9 cellular contexts compared by ENCODE assay signal in genomic region chr17:69326302-69327059, GRCh38. TPM values are rescaled to one million over a fixed set of nuclear protein-coding genes. Genes with fewer than 3 reads are reported as not detected.
DNase-seq lines count a peak whose midpoint lies in the region; ATAC-seq and TF ChIP-seq lines count a peak whose summit lies in the region.
"Had no signal": no experiment of that assay in that cellular context is flagged by ENCODE, and none has a peak within 500 bp of the region (broad histone marks: within the 10 kb centered on the region; RNA-seq: fewer than 3 reads in every experiment).

No MANE protein-coding gene starts in this region.

- H3K9me3 Mint-ChIP-seq in activated CD4-positive, alpha-beta memory T cell treated with anti-CD3 and anti-CD28 coated beads, Interleukin-2, amount 10 ng/mL, durations not matched to agents 7 days and 5 days, result no peaks in the 10 kb centered on the region

- intact Hi-C loops in posterior vena cava (cut with DNase I), result no loop called here

- peak; percentile 1 for ATAC-seq in HG03135 (IDR thresholded peaks at IDR 0.05; ENCODE audit: unreplicated experiment)

- peaks cover 26% of the 10 kb centered on the region for H3K4me1 Mint-ChIP-seq in activated CD4-positive, alpha-beta memory T cell treated with anti-CD3 and anti-CD28 coated beads, Interleukin-2, amount 10 ng/mL, durations not matched to agents 7 days and 5 days

- no peaks in the 10 kb centered on the region for H3K36me3 Mint-ChIP-seq in activated CD4-positive, alpha-beta memory T cell treated with anti-CD3 and anti-CD28 coated beads, Interleukin-2, amount 10 ng/mL, durations not matched to agents 7 days and 5 days (ENCODE audit: low read depth)

- peak overlapping the region; percentile 96 for H3K4me3 Mint-ChIP-seq in activated CD4-positive, alpha-beta memory T cell treated with anti-CD3 and anti-CD28 coated beads, Interleukin-2, amount 10 ng/mL, durations not matched to agents 7 days and 5 days

- H3K27me3 Mint-ChIP-seq in activated CD4-positive, alpha-beta memory T cell treated with anti-CD3 and anti-CD28 coated beads, Interleukin-2, amount 10 ng/mL, durations not matched to agents 7 days and 5 days, result peaks cover 7% of the 10 kb centered on the region

- peak; percentile 10 for DNase-seq in AG08395 (ENCODE audit: low spot score)
- peak; percentile 30 for DNase-seq in GM13976 (ENCODE audit: low spot score)
- DNase-seq in activated CD4-positive, alpha-beta memory T cell treated with anti-CD3 and anti-CD28 coated beads, Interleukin-2, amount 10 ng/mL, durations not matched to agents 7 days and 5 days, result no peak
- peak; percentile 6 to 42 for DNase-seq in foreskin fibroblast
- no peak for DNase-seq in posterior vena cava (ENCODE audit: low spot score)
- DNase-seq in ureter (ENCODE audit: low spot score), result no peak

- peak overlapping the region; percentile 89 for H3K27ac Mint-ChIP-seq in activated CD4-positive, alpha-beta memory T cell treated with anti-CD3 and anti-CD28 coated beads, Interleukin-2, amount 10 ng/mL, durations not matched to agents 7 days and 5 days

- CTCF ChIA-PET in activated CD4-positive, alpha-beta memory T cell treated with anti-CD3 and anti-CD28 coated beads, Interleukin-2, amount 10 ng/mL, durations not matched to agents 7 days and 5 days (lab: Charles Lee), result interaction anchor here (0.6 to 2.4 kb wide), 5 partner anchors 9 to 1145 kb away, joined by 3 to 10 read pairs (median 9); partner anchors contain the start of gene MAP2K6

- H3K9me3 ChIP-seq in neutrophil, result no peaks in the 10 kb centered on the region

- in situ Hi-C loops in GM13976 (cut with MboI; ENCODE audit: low sequenced_read_pairs, unreplicated experiment), result no loop called here

- H3K27ac ChIP-seq in neutrophil, result peak overlapping the region; percentile 85

- H3K4me3 ChIP-seq in foreskin fibroblast (ENCODE audit: low read depth in 1 of 2, low read length in 2 of 2) (peak overlapping the region; percentile 63 to 88), neutrophil (ENCODE audit: low read depth in 1 of 2, low read length in 1 of 2) (peak overlapping the region; percentile 83 to 84)

- H3K27me3 ChIP-seq in neutrophil, result peaks cover 18% of the 10 kb centered on the region

- H3K4me1 ChIP-seq in neutrophil (ENCODE audit: control insufficient read depth in 1 of 2, insufficient read depth in 1 of 2, low read depth in 1 of 2, low read length in 1 of 2), result peaks cover 16 to 19% of the 10 kb centered on the region in 2 experiments

- POLR2A ChIA-PET in activated CD4-positive, alpha-beta memory T cell treated with anti-CD3 and anti-CD28 coated beads, Interleukin-2, amount 10 ng/mL, durations not matched to agents 7 days and 5 days (lab: Charles Lee), result interaction anchor here (0.8 to 3.0 kb wide), 11 partner anchors 8 to 94 kb away, joined by 3 to 15 read pairs (median 4); partner anchors contain the start of gene MAP2K6

- H3K36me3 ChIP-seq in neutrophil, result no peaks in the 10 kb centered on the region

- TF ChIP-seq CTCF in GM13976 (IDR thresholded peaks at IDR 0.05; ENCODE audit: borderline replicate concordance, control extremely low read depth, extremely low read depth, insufficient read depth, missing control alignments) (no peak), foreskin fibroblast (IDR thresholded peaks at IDR 0.05; ENCODE audit: low read depth, low read length) (no peak), neutrophil (IDR thresholded peaks at IDR 0.05) (no peak)

RNA-seq across cellular contexts. Expression of gene ABCA5, which starts 0.5 kb away (rescaled TPM):
- total RNA-seq in activated CD4-positive, alpha-beta memory T cell treated with anti-CD3 and anti-CD28 coated beads, Interleukin-2, amount 10 ng/mL, durations not matched to agents 7 days and 5 days, result 10 to 100 TPM; 16.5 to 18.2 TPM
- 10 to 100 TPM; 14.7 to 16.7 TPM for total RNA-seq in posterior vena cava
- total RNA-seq in ureter, result 36.4 TPM
- total RNA-seq: M059J had no signal

Comparison
In these comparisons a context has a peak if more than half of its experiments do, and no peak if none do; other contexts are left out.
1. DNase-seq: peak in AG08395 (single experiment), GM13976 (single experiment) and foreskin fibroblast (2 of 2); none in activated CD4-positive, alpha-beta memory T cell treated with anti-CD3 and anti-CD28 coated beads, Interleukin-2, amount 10 ng/mL, durations not matched to agents 7 days and 5 days (single experiment), posterior vena cava (single experiment) and ureter (single experiment).